ENCODE assay signal across 10 cellular contexts in the genomic region with DNA sequence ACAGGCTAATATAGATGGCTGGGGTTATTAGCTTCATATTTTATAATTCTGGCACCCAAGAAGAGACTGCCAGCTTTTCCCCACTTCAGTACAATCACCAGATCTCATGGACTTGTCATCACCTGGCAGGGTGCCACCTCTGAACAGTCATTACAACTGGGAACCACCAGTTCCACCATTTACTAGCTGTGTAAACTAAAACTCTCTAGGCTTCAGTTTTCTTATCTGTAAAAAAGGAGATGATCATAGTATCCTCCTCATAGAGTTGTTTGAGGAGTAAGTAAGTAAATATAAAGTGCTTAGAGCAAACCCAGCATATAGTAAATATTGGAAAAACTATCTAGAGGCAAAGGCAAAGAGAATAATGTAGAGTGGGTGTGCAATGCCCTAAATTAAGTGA. TPM values are rescaled to one million over a fixed set of nuclear protein-coding genes. Genes with fewer than 3 reads are reported as not detected.
DNase-seq lines count a peak whose midpoint lies in the region; ATAC-seq and TF ChIP-seq lines count a peak whose summit lies in the region.
"Had no signal": no experiment of that assay in that cellular context is flagged by ENCODE, and none has a peak within 500 bp of the region (broad histone marks: within the 10 kb centered on the region; RNA-seq: fewer than 3 reads in every experiment).

No MANE protein-coding gene starts in this region.

- CTCF ChIA-PET in activated CD4-positive, alpha-beta T cell treated with anti-CD3 and anti-CD28 coated beads, Interleukin-2, amount 10 ng/mL, durations not matched to agents 7 days and 5 days (lab: Charles Lee) = no interaction called here

- H3K27ac Mint-ChIP-seq in activated CD4-positive, alpha-beta T cell treated with anti-CD3 and anti-CD28 coated beads, Interleukin-2, amount 10 ng/mL, durations not matched to agents 7 days and 5 days = no peak overlapping the region
- H3K27ac Mint-ChIP-seq in glutamatergic neuron (ENCODE audit: unreplicated experiment) = no peak overlapping the region

- H3K9me3 Mint-ChIP-seq in activated CD4-positive, alpha-beta T cell treated with anti-CD3 and anti-CD28 coated beads, Interleukin-2, amount 10 ng/mL, durations not matched to agents 7 days and 5 days = no peaks in the 10 kb centered on the region
- no peaks in the 10 kb centered on the region for H3K9me3 Mint-ChIP-seq in glutamatergic neuron (ENCODE audit: unreplicated experiment)

- DNase-seq in activated CD4-positive, alpha-beta T cell treated with anti-CD3 and anti-CD28 coated beads for 48 hours = peak; percentile 34
- DNase-seq in activated CD4-positive, alpha-beta T cell treated with anti-CD3 and anti-CD28 coated beads, Interleukin-2, amount 10 ng/mL, durations not matched to agents 7 days and 5 days = no peak
- DNase-seq in RKO (ENCODE audit: low spot score) (peak; percentile 72), fibroblast of peridontal ligament (ENCODE audit: extremely low read depth) (peak; percentile 62), glutamatergic neuron (no peak), GF-D8 (lab: John Stamatoyannopoulos, UW) (no peak)
- peak; percentile 12 for DNase-seq in stimulated activated CD4-positive, alpha-beta T cell treated with anti-CD3 and anti-CD28 coated beads, Interleukin-4, amount 100 ng/mL, for 24 hours
- DNase-seq: activated CD4-positive, CD25-positive, alpha-beta regulatory T cell had no signal

- no peak for ATAC-seq in HG03139 (IDR thresholded peaks at IDR 0.05; ENCODE audit: unreplicated experiment)

- POLR2A ChIA-PET in activated CD4-positive, alpha-beta T cell treated with anti-CD3 and anti-CD28 coated beads, Interleukin-2, amount 10 ng/mL, durations not matched to agents 7 days and 5 days (lab: Charles Lee) = no interaction called here

- TF ChIP-seq CTCF in glutamatergic neuron (IDR thresholded peaks at IDR 0.05; ENCODE audit: partially characterized antibody, unreplicated experiment) = no peak

- H3K4me1 Mint-ChIP-seq in activated CD4-positive, alpha-beta T cell treated with anti-CD3 and anti-CD28 coated beads, Interleukin-2, amount 10 ng/mL, durations not matched to agents 7 days and 5 days = no peaks in the 10 kb centered on the region
- no peaks in the 10 kb centered on the region for H3K4me1 Mint-ChIP-seq in glutamatergic neuron (ENCODE audit: low read depth, unreplicated experiment)

- no peaks in the 10 kb centered on the region for H3K27me3 Mint-ChIP-seq in activated CD4-positive, alpha-beta T cell treated with anti-CD3 and anti-CD28 coated beads, Interleukin-2, amount 10 ng/mL, durations not matched to agents 7 days and 5 days
- H3K27me3 Mint-ChIP-seq in glutamatergic neuron (ENCODE audit: unreplicated experiment) = no peaks in the 10 kb centered on the region

- no peaks in the 10 kb centered on the region for H3K36me3 Mint-ChIP-seq in activated CD4-positive, alpha-beta T cell treated with anti-CD3 and anti-CD28 coated beads, Interleukin-2, amount 10 ng/mL, durations not matched to agents 7 days and 5 days (ENCODE audit: low read depth)
- H3K36me3 Mint-ChIP-seq in glutamatergic neuron (ENCODE audit: unreplicated experiment) = no peaks in the 10 kb centered on the region

- no peak overlapping the region for H3K4me3 Mint-ChIP-seq in activated CD4-positive, alpha-beta T cell treated with anti-CD3 and anti-CD28 coated beads, Interleukin-2, amount 10 ng/mL, durations not matched to agents 7 days and 5 days
- no peak overlapping the region for H3K4me3 Mint-ChIP-seq in glutamatergic neuron (ENCODE audit: unreplicated experiment)

RNA-seq across cellular contexts. Expression of gene CPNE8, which starts 19.3 kb away (rescaled TPM):
- total RNA-seq in activated CD4-positive, alpha-beta T cell treated with anti-CD3 and anti-CD28 coated beads, Interleukin-2, amount 10 ng/mL, durations not matched to agents 7 days and 5 days = 1 to 10 TPM; 3.7 to 4.2 TPM
- 5.9 TPM for total RNA-seq in glutamatergic neuron (ENCODE audit: unreplicated experiment)
- total RNA-seq: myocyte had no signal

Comparison
In these comparisons a context has a peak if more than half of its experiments do, and no peak if none do; other contexts are left out.
1. DNase-seq: peak in activated CD4-positive, alpha-beta T cell treated with anti-CD3 and anti-CD28 coated beads for 48 hours (single experiment), RKO (single experiment), fibroblast of peridontal ligament (single experiment) and stimulated activated CD4-positive, alpha-beta T cell treated with anti-CD3 and anti-CD28 coated beads, Interleukin-4, amount 100 ng/mL, for 24 hours (single experiment); none in activated CD4-positive, alpha-beta T cell treated with anti-CD3 and anti-CD28 coated beads, Interleukin-2, amount 10 ng/mL, durations not matched to agents 7 days and 5 days (single experiment), glutamatergic neuron (single experiment) and GF-D8 (single experiment).